20 cellular contexts compared by ENCODE assay signal in genomic region chr13:104565888-104566287, GRCh38.
A peak's percentile ranks its signal among the peaks of the same experiment; 100 is the strongest.
DNase-seq lines count a peak whose midpoint lies in the region; ATAC-seq, FAIRE-seq and TF ChIP-seq lines count a peak whose summit lies in the region.
"Had no signal": no experiment of that assay in that cellular context is flagged by ENCODE, and none has a peak within 500 bp of the region (broad histone marks: within the 10 kb centered on the region; RNA-seq: fewer than 3 reads in every experiment).

No MANE protein-coding gene starts in this region.

- H3K27ac ChIP-seq in 22Rv1 (peak overlapping the region; percentile 17; the same call in 1 of the 2 replicates), VCaP (peak overlapping the region; percentile 34)
- H3K27ac ChIP-seq: BLaER1 had no signal

- no peak for DNase-seq in H54 (ENCODE audit: insufficient read length, low spot score)
- no peak for DNase-seq in stimulated activated CD8-positive, alpha-beta memory T cell treated with anti-CD3 and anti-CD28 coated beads, Interleukin-4, amount 100 ng/mL, for 48 hours
- DNase-seq: 8988T; ACHN; BE2C; C1 segment of cervical spinal cord; Caco-2; Calu3; CD4-positive, alpha-beta T cell; CD8-positive, alpha-beta T cell; DMS79 treated with DMSO at 0.1 percent for 48 hours; GF-D8 had no signal

- peak; percentile 20 for FAIRE-seq in H54 (lab: Jason Lieb, UNC)
- FAIRE-seq: A204.1, D721Med, G401.6, GM12891 had no signal

- TF ChIP-seq CTCF in 22Rv1 (IDR thresholded peaks at IDR 0.05): no peak
- no peak for TF ChIP-seq CTCF in VCaP (conservative IDR thresholded peaks at IDR 0.05)

- TF ChIP-seq POLR2A in H54 (IDR thresholded peaks at IDR 0.05; ENCODE audit: low read depth, low read length): no peak

- ATAC-seq in HG03175 (IDR thresholded peaks at IDR 0.05; ENCODE audit: unreplicated experiment): no peak
- ATAC-seq: CD8-positive, alpha-beta T cell had no signal
